In genomic region chr18:41982942-41983660, GRCh38 we compare ENCODE assay signal across 10 cellular contexts. TPM values are rescaled to one million over a fixed set of nuclear protein-coding genes. Genes with fewer than 3 reads are reported as not detected.
A peak's percentile ranks its signal among the peaks of the same experiment; 100 is the strongest.
DNase-seq lines count a peak whose midpoint lies in the region; ATAC-seq and TF ChIP-seq lines count a peak whose summit lies in the region.
"Had no signal": no experiment of that assay in that cellular context is flagged by ENCODE, and none has a peak within 500 bp of the region (broad histone marks: within the 10 kb centered on the region; RNA-seq: fewer than 3 reads in every experiment).

No MANE protein-coding gene starts in this region.

- peaks cover 0 to 12% of the 10 kb centered on the region in 2 donors for H3K36me3 Mint-ChIP-seq in activated naive CD4-positive, alpha-beta T cell treated with anti-CD3 and anti-CD28 coated beads, Interleukin-2, amount 50 U/mL, for 72 hours
- H3K36me3 Mint-ChIP-seq in T-cell = peaks cover 8% of the 10 kb centered on the region

- H3K27me3 Mint-ChIP-seq in T-cell = no peaks in the 10 kb centered on the region

- CTCF ChIA-PET in T-cell (lab: Charles Lee) = interaction anchor here in 1 of 2 donors (0.9 kb wide), 1 partner anchor 10 kb away, joined by 3 read pairs; no protein-coding TSS in a partner anchor

- H3K9me3 Mint-ChIP-seq in activated naive CD4-positive, alpha-beta T cell treated with anti-CD3 and anti-CD28 coated beads, Interleukin-2, amount 50 U/mL, for 72 hours = no peaks in the 10 kb centered on the region
- H3K9me3 Mint-ChIP-seq in T-cell = no peaks in the 10 kb centered on the region

- peak; percentile 94 for ATAC-seq in GM18505 (IDR thresholded peaks at IDR 0.05; ENCODE audit: unreplicated experiment)
- peak; percentile 95 for ATAC-seq in HG03103 (IDR thresholded peaks at IDR 0.05; ENCODE audit: low read depth, unreplicated experiment)
- ATAC-seq in activated naive CD4-positive, alpha-beta T cell treated with anti-CD3 and anti-CD28 coated beads, Interleukin-2, amount 50 U/mL, for 72 hours = peak; percentile 96 to 98
- ATAC-seq in T-cell (replicated peaks in 1 of 4) = no peak
- ATAC-seq: left lobe of liver had no signal

- TF ChIP-seq POLR2A in GM18505 (IDR thresholded peaks at IDR 0.05; ENCODE audit: borderline replicate concordance, extremely low read depth, insufficient read depth, insufficient read length) = no peak

- peak overlapping the region; percentile 77 to 95 for H3K27ac Mint-ChIP-seq in activated naive CD4-positive, alpha-beta T cell treated with anti-CD3 and anti-CD28 coated beads, Interleukin-2, amount 50 U/mL, for 72 hours
- peak overlapping the region in 1 of 2 donors; percentile 12 for H3K27ac Mint-ChIP-seq in T-cell

- H3K4me1 Mint-ChIP-seq in T-cell = peaks cover 22 to 41% (median 38%) of the 10 kb centered on the region in 3 donors

- no peak overlapping the region for H3K4me3 Mint-ChIP-seq in T-cell

- no peak for TF ChIP-seq CTCF in GM20000 (IDR thresholded peaks at IDR 0.05; ENCODE audit: extremely low read depth, missing control alignments)

- POLR2A ChIA-PET in T-cell (lab: Charles Lee) = interaction anchor here (0.5 to 1.2 kb wide), 2 partner anchors 22 to 44 kb away, joined by 3 to 4 read pairs; no protein-coding TSS in a partner anchor

- DNase-seq in GM20000 (ENCODE audit: low spot score) (peak; percentile 20), DMS53 treated with DMSO at 0.1 percent for 48 hours (lab: John Stamatoyannopoulos, UW; ENCODE audit: unreplicated experiment) (no peak), T-cell (no peak), NCI-H1048 (lab: John Stamatoyannopoulos, UW) (no peak), NCI-H526 (lab: John Stamatoyannopoulos, UW) (no peak)
- no peak for DNase-seq in activated naive CD4-positive, alpha-beta T cell treated with anti-CD3 and anti-CD28 coated beads, Interleukin-2, amount 50 U/mL, for 72 hours (ENCODE audit: low spot score in 2 of 2)
- DNase-seq: effector CD4-positive, alpha-beta T cell had no signal

RNA-seq across cellular contexts. Expression of gene PIK3C3, which starts 28.1 kb away (rescaled TPM):
- 10 to 100 TPM; 56.4 to 72.9 TPM for total RNA-seq in activated naive CD4-positive, alpha-beta T cell treated with anti-CD3 and anti-CD28 coated beads, Interleukin-2, amount 50 U/mL, for 72 hours
- 10 to 100 TPM; 56.6 to 65.8 (median 62.2) TPM for total RNA-seq in T-cell

Comparison
In these comparisons a context has a peak if more than half of its experiments do, and no peak if none do; other contexts are left out.
1. ATAC-seq: peak in GM18505 (single experiment), HG03103 (single experiment) and activated naive CD4-positive, alpha-beta T cell treated with anti-CD3 and anti-CD28 coated beads, Interleukin-2, amount 50 U/mL, for 72 hours (2 of 2); none in T-cell (0 of 4).